In genomic region chr4:55426518-55426917, GRCh38 we compare ENCODE assay signal across 27 cellular contexts. TPM values are rescaled to one million over a fixed set of nuclear protein-coding genes. Genes with fewer than 3 reads are reported as not detected.
A peak's percentile ranks its signal among the peaks of the same experiment; 100 is the strongest.
DNase-seq lines count a peak whose midpoint lies in the region; ATAC-seq, FAIRE-seq and TF ChIP-seq lines count a peak whose summit lies in the region.
"Had no signal": no experiment of that assay in that cellular context is flagged by ENCODE, and none has a peak within 500 bp of the region (broad histone marks: within the 10 kb centered on the region; RNA-seq: fewer than 3 reads in every experiment).

No MANE protein-coding gene starts in this region.

- ATAC-seq in K562 (no peak; the same call in 2 of the 3 replicates), upper lobe of left lung (ENCODE audit: low FRiP score in 2 of 2) (no peak), GM18868 (IDR thresholded peaks at IDR 0.05; ENCODE audit: unreplicated experiment) (no peak)
- ATAC-seq: activated T-cell treated with anti-CD3 and anti-CD28 coated beads, Interleukin-2, amount 50 U/mL, for 4 hours; heart left ventricle; stimulated activated naive CD8-positive, alpha-beta T cell treated with anti-CD3 and anti-CD28 coated beads, Interleukin-15, amount 100 ng/mL, for 72 hours had no signal

- H2BK5ac ChIP-seq in mesenchymal stem cell (ENCODE audit: low read depth, low read length, poor library complexity, severe bottlenecking), result no peak overlapping the region

- CTCF ChIA-PET in K562 (lab: Yijun Ruan, JAX; ENCODE audit: low intra/inter-chr PET ratio), result no interaction called here

- H3K4ac ChIP-seq in mesenchymal stem cell (ENCODE audit: low read depth in 1 of 2, low read length in 2 of 2), result no peak overlapping the region

- POLR2A ChIA-PET in K562 (lab: Yijun Ruan, JAX), result interaction anchor here (1.0 to 1.2 kb wide), 2 partner anchors 9 to 307 kb away, joined by 3 to 5 read pairs; no protein-coding TSS in a partner anchor

- H3K18ac ChIP-seq in mesenchymal stem cell (ENCODE audit: low read depth in 1 of 2, low read length in 2 of 2), result no peak overlapping the region

- H3K4me2 ChIP-seq in K562 (ENCODE audit: insufficient read depth, low read length) (no peak overlapping the region), mesenchymal stem cell (ENCODE audit: low read length, poor library complexity, severe bottlenecking) (no peak overlapping the region)
- H3K4me2 ChIP-seq: SK-N-SH had no signal

- H3K36me3 Mint-ChIP-seq in T-helper 1 cell treated with Interleukin-12 subunit alpha and Interleukin-12 subunit beta and Interleukin-4 antibody, amounts not matched to agents 30 μg/mL and 1 μg/mL, for 36 hours (ENCODE audit: low read depth), result peaks cover 42% of the 10 kb centered on the region

- no peak overlapping the region for H2BK120ac ChIP-seq in mesenchymal stem cell (ENCODE audit: low read depth, low read length)

- TF ChIP-seq RAD21 in K562 (CRISPR knock-in tag; conservative IDR thresholded peaks at IDR 0.05 in 1 of 2, IDR thresholded peaks at IDR 0.05 in 1 of 2), result no peak

- TF ChIP-seq EP300 in K562 (IDR thresholded peaks at IDR 0.05; ENCODE audit: low read length) (no peak), upper lobe of left lung (IDR thresholded peaks at IDR 0.05) (no peak)

- peaks cover 3% of the 10 kb centered on the region for H3K4me1 Mint-ChIP-seq in T-helper 1 cell treated with Interleukin-12 subunit alpha and Interleukin-12 subunit beta and Interleukin-4 antibody, amounts not matched to agents 30 μg/mL and 1 μg/mL, for 36 hours (ENCODE audit: low read depth)

- no peaks in the 10 kb centered on the region for H3K27me3 Mint-ChIP-seq in T-helper 1 cell treated with Interleukin-12 subunit alpha and Interleukin-12 subunit beta and Interleukin-4 antibody, amounts not matched to agents 30 μg/mL and 1 μg/mL, for 36 hours (ENCODE audit: low read depth)
- H3K27me3 Mint-ChIP-seq: brain; CD4-positive, CD25-positive, alpha-beta regulatory T cell; IgD-negative memory B cell; stimulated activated naive CD8-positive, alpha-beta T cell treated with anti-CD3 and anti-CD28 coated beads, Interleukin-15, amount 100 ng/mL, for 72 hours had no signal

- no peak overlapping the region for H2BK15ac ChIP-seq in mesenchymal stem cell (ENCODE audit: low read depth, poor library complexity, severe bottlenecking)

- peaks cover 94% of the 10 kb centered on the region for H3K36me3 ChIP-seq in K562 (ENCODE audit: control insufficient read depth, insufficient read depth, low read length)
- H3K36me3 ChIP-seq in mesenchymal stem cell (ENCODE audit: control insufficient read depth in 1 of 2, insufficient read depth in 2 of 2, low read depth in 1 of 2, low read length in 2 of 2), result peaks cover 33 to 98% of the 10 kb centered on the region in 2 experiments
- H3K36me3 ChIP-seq in upper lobe of left lung, result peaks cover 28 to 100% (median 64%) of the 10 kb centered on the region in 4 donors

- H4K8ac ChIP-seq in mesenchymal stem cell (ENCODE audit: low read length), result no peak overlapping the region

- H4K20me1 ChIP-seq in K562 (replicated peaks; ENCODE audit: control insufficient read depth, insufficient read depth, low read length), result no peaks in the 10 kb centered on the region

- no peak overlapping the region for H2AK5ac ChIP-seq in mesenchymal stem cell (ENCODE audit: low read length, severe bottlenecking)

- H3K79me1 ChIP-seq in mesenchymal stem cell (replicated peaks; ENCODE audit: low read length, poor library complexity, severe bottlenecking), result peaks cover 17% of the 10 kb centered on the region

- in situ Hi-C loops in K562 (cut with MboI), result no loop called here

- H3K27ac Mint-ChIP-seq in T-helper 1 cell treated with Interleukin-12 subunit alpha and Interleukin-12 subunit beta and Interleukin-4 antibody, amounts not matched to agents 30 μg/mL and 1 μg/mL, for 36 hours, result peak overlapping the region; percentile 34
- H3K27ac Mint-ChIP-seq: IgD-negative memory B cell had no signal

- no peak overlapping the region for H3K27ac ChIP-seq in K562 (ENCODE audit: extremely low read depth, low read depth, low read length)
- no peak overlapping the region for H3K27ac ChIP-seq in mesenchymal stem cell (ENCODE audit: low read length, poor library complexity, severe bottlenecking)
- H3K27ac ChIP-seq in upper lobe of left lung, result no peak overlapping the region
- H3K27ac ChIP-seq: heart left ventricle, thyroid gland, WERI-Rb-1 had no signal

- H3K9me3 ChIP-seq in K562 (replicated peaks; ENCODE audit: control insufficient read depth, insufficient read depth, low read depth, low read length) (no peaks in the 10 kb centered on the region), mesenchymal stem cell (ENCODE audit: control insufficient read depth, low read length) (no peaks in the 10 kb centered on the region), upper lobe of left lung (no peaks in the 10 kb centered on the region)
- H3K9me3 ChIP-seq: heart left ventricle, SK-N-SH, thyroid gland had no signal

- TF ChIP-seq CTCF in K562 (IDR thresholded peaks at IDR 0.05 in 2 of 3, conservative IDR thresholded peaks at IDR 0.05 in 1 of 3; ENCODE audit: insufficient read depth in 2 of 3, low read depth in 1 of 3, low read length in 3 of 3) (no peak), upper lobe of left lung (IDR thresholded peaks at IDR 0.05) (no peak)

- no peak overlapping the region for H3K14ac ChIP-seq in mesenchymal stem cell (ENCODE audit: low read length in 2 of 2)

- no peaks in the 10 kb centered on the region for H3K79me2 ChIP-seq in K562 (ENCODE audit: control insufficient read depth, insufficient read depth, low read length)

- TF ChIP-seq POLR2A in K562 (conservative IDR thresholded peaks at IDR 0.05), result no peak
- TF ChIP-seq POLR2A in upper lobe of left lung (IDR thresholded peaks at IDR 0.05), result no peak

- DNase-seq in T-helper 1 cell, result no peak
- peak; percentile 55 for DNase-seq in NCI-H2227 treated with DMSO at 0.1 percent for 48 hours (lab: John Stamatoyannopoulos, UW)
- DNase-seq in K562 (ENCODE audit: extremely low read depth in 1 of 4, low spot score in 3 of 4), result no peak
- DNase-seq in mesenchymal stem cell, result peak; percentile 30
- DNase-seq in upper lobe of left lung, result no peak
- no peak for DNase-seq in DMS53 (lab: John Stamatoyannopoulos, UW)
- DNase-seq: activated CD4-positive, alpha-beta T cell treated with anti-CD3 and anti-CD28 coated beads, Interleukin-2, amount 50 U/mL, for 1 hour; activated gamma-delta T cell treated with Interleukin-2 at 50 U/mL for 16 hours; activated T-cell treated with anti-CD3 and anti-CD28 coated beads, Interleukin-2, amount 50 U/mL, for 4 hours; CD4-positive, CD25-positive, alpha-beta regulatory T cell; DMS153; heart left ventricle; kidney glomerular epithelial cell; NCI-H1105 treated with DMSO at 0.1 percent for 48 hours; NCI-H345; NCI-H748 treated with DMSO at 0.1 percent for 48 hours; SK-N-SH; stimulated activated naive CD8-positive, alpha-beta T cell treated with anti-CD3 and anti-CD28 coated beads, Interleukin-15, amount 100 ng/mL, for 72 hours; T-helper 2 cell; thyroid gland; WERI-Rb-1 had no signal

- no peaks in the 10 kb centered on the region for H3K9me3 Mint-ChIP-seq in T-helper 1 cell treated with Interleukin-12 subunit alpha and Interleukin-12 subunit beta and Interleukin-4 antibody, amounts not matched to agents 30 μg/mL and 1 μg/mL, for 36 hours
- H3K9me3 Mint-ChIP-seq: activated T-cell treated with anti-CD3 and anti-CD28 coated beads, Interleukin-2, amount 50 U/mL, for 4 hours; brain; CD4-positive, CD25-positive, alpha-beta regulatory T cell; IgD-negative memory B cell; stimulated activated naive CD8-positive, alpha-beta T cell treated with anti-CD3 and anti-CD28 coated beads, Interleukin-15, amount 100 ng/mL, for 72 hours had no signal

- no TSS peak for BruUV-seq in K562 (replicated peaks; lab: Mats Ljungman, UMichigan)

- no peaks in the 10 kb centered on the region for H3K9me1 ChIP-seq in K562 (ENCODE audit: control insufficient read depth, insufficient read depth, low read length)

- H3K4me1 ChIP-seq in K562 (replicated peaks in 1 of 2; ENCODE audit: control insufficient read depth in 2 of 2, insufficient read depth in 2 of 2, low read length in 2 of 2), result no peaks in the 10 kb centered on the region
- H3K4me1 ChIP-seq in mesenchymal stem cell (ENCODE audit: control insufficient read depth, insufficient read depth, low read depth, low read length), result peaks cover 1% of the 10 kb centered on the region
- peaks cover 0 to under 1% (median 0%) of the 10 kb centered on the region in 4 donors for H3K4me1 ChIP-seq in upper lobe of left lung
- H3K4me1 ChIP-seq: thyroid gland had no signal

- no peaks in the 10 kb centered on the region for H3K27me3 ChIP-seq in K562 (ENCODE audit: control insufficient read depth in 2 of 2, insufficient read depth in 2 of 2, low read length in 2 of 2)
- no peaks in the 10 kb centered on the region for H3K27me3 ChIP-seq in mesenchymal stem cell (ENCODE audit: control insufficient read depth in 1 of 2, insufficient read depth in 1 of 2, low read length in 2 of 2)
- no peaks in the 10 kb centered on the region for H3K27me3 ChIP-seq in upper lobe of left lung
- H3K27me3 ChIP-seq: heart left ventricle, thyroid gland had no signal

- FAIRE-seq in K562 (lab: Jason Lieb, UNC), result no peak
- FAIRE-seq: H1 had no signal

- intact Hi-C loops in K562 (cut with micrococcal nuclease), result no loop called here

- H3K4me3 Mint-ChIP-seq in T-helper 1 cell treated with Interleukin-12 subunit alpha and Interleukin-12 subunit beta and Interleukin-4 antibody, amounts not matched to agents 30 μg/mL and 1 μg/mL, for 36 hours, result no peak overlapping the region
- H3K4me3 Mint-ChIP-seq: activated T-cell treated with anti-CD3 and anti-CD28 coated beads, Interleukin-2, amount 50 U/mL, for 4 hours; brain; CD4-positive, CD25-positive, alpha-beta regulatory T cell; IgD-negative memory B cell; stimulated activated naive CD8-positive, alpha-beta T cell treated with anti-CD3 and anti-CD28 coated beads, Interleukin-15, amount 100 ng/mL, for 72 hours had no signal

- H3K9ac ChIP-seq in K562 (ENCODE audit: insufficient read depth in 1 of 2, low read depth in 2 of 2, low read length in 2 of 2) (no peak overlapping the region), mesenchymal stem cell (ENCODE audit: low read length) (no peak overlapping the region)
- H3K9ac ChIP-seq: SK-N-SH had no signal

- no peak overlapping the region for H2BK12ac ChIP-seq in mesenchymal stem cell (ENCODE audit: low read length in 2 of 2)

- no peak overlapping the region for H4K91ac ChIP-seq in mesenchymal stem cell (ENCODE audit: low read length)

- H2AFZ ChIP-seq in K562 (ENCODE audit: low read depth, low read length) (no peak overlapping the region), mesenchymal stem cell (ENCODE audit: low read depth, low read length) (no peak overlapping the region)

- no peak overlapping the region for H3K23ac ChIP-seq in mesenchymal stem cell (ENCODE audit: low read length in 2 of 2)

- H3K4me3 ChIP-seq in K562, result no peak overlapping the region
- H3K4me3 ChIP-seq in mesenchymal stem cell (ENCODE audit: insufficient read depth in 1 of 2, low read depth in 1 of 2, low read length in 2 of 2), result no peak overlapping the region
- H3K4me3 ChIP-seq in upper lobe of left lung, result no peak overlapping the region
- H3K4me3 ChIP-seq: heart left ventricle, lung, thyroid gland had no signal

RNA-seq across cellular contexts. Expression of gene TMEM165, which starts 30.8 kb away (rescaled TPM):
- 347 and 666 TPM in 2 replicates for total RNA-seq in K562 (2011; cell fraction: chromatin; rRNA removed; ENCODE audit: low replicate concordance)
- 225 and 269 TPM in 2 replicates for total RNA-seq in K562 (2011; cell fraction: nucleolus; rRNA removed)
- 544 and 827 TPM in 2 replicates for total RNA-seq in K562 (2011; cell fraction: nucleoplasm; rRNA removed)
- total RNA-seq in K562 (2014; rRNA removed) (112 and 116 TPM in 2 replicates), K562 (2014; rRNA removed; fragmentation: Illumina TruSeq; extraction: Trizol) (96.6 and 96.8 TPM in 2 replicates), K562 (2015; rRNA removed; fragmentation: Illumina TruSeq; extraction: Trizol) (91.7 and 97.1 TPM in 2 replicates), K562 (2021) (84.6 and 97.5 TPM in 2 replicates), upper lobe of left lung (100 to 1,000 TPM; 118 to 312 (median 231) TPM)
- polyA plus RNA-seq in K562 (2011; rRNA removed) (145 and 174 TPM in 2 replicates), K562 (2014; fragmentation: Illumina TruSeq; extraction: Trizol) (58.7 and 70.6 TPM in 2 replicates), K562 (2014; fragmentation: Nextera tagmentation; extraction: Ambion mirVana) (10 to 100 TPM; 21.3 to 27.5 TPM), K562 (2014; rRNA removed) (105 and 106 TPM in 2 replicates)
- 80.4 and 158 TPM in 2 replicates for polyA plus RNA-seq in K562 (2011; cell fraction: cytosol; rRNA removed)
- 179 and 244 TPM in 2 replicates for polyA plus RNA-seq in K562 (2011; cell fraction: nucleus; rRNA removed)
- 54.2 and 62.0 TPM in 2 replicates for polyA plus RNA-seq in K562 (2012)
- polyA minus RNA-seq in K562 (2011; rRNA and poly(A)+ RNA removed), result 177 and 204 TPM in 2 replicates
- 53.2 and 61.2 TPM in 2 replicates for polyA minus RNA-seq in K562 (2011; cell fraction: cytosol; rRNA and poly(A)+ RNA removed)
- 110 and 180 TPM in 2 replicates for polyA minus RNA-seq in K562 (2011; cell fraction: nucleus; rRNA and poly(A)+ RNA removed)
- 98.0 TPM for polyA plus RNA-seq in mesenchymal stem cell (2013, experiment 1 of 2)
- 99.5 TPM for polyA plus RNA-seq in mesenchymal stem cell (2013, experiment 2 of 2)

Comparison
In these comparisons a context has a peak if more than half of its experiments do, and no peak if none do; other contexts are left out.
1. DNase-seq: peak in NCI-H2227 treated with DMSO at 0.1 percent for 48 hours (single experiment) and mesenchymal stem cell (single experiment); none in T-helper 1 cell (0 of 5), K562 (0 of 4), upper lobe of left lung (0 of 2) and DMS53 (single experiment).